ENCODE assay signal across 8 cellular contexts in genomic region chr2:75199428-75200011, GRCh38. TPM values are rescaled to one million over a fixed set of nuclear protein-coding genes. Genes with fewer than 3 reads are reported as not detected.
DNase-seq lines count a peak whose midpoint lies in the region; ATAC-seq and TF ChIP-seq lines count a peak whose summit lies in the region.

TACR1 (minus strand) TSS chr2:75199520; CDS start chr2:75198934, 586 bp downstream.

- POLR2A ChIA-PET in activated CD8-positive, alpha-beta T cell treated with anti-CD3 and anti-CD28 coated beads, Interleukin-2, amount 10 ng/mL, durations not matched to agents 7 days and 5 days (lab: Charles Lee) = no interaction called here

- H3K27ac Mint-ChIP-seq in activated CD8-positive, alpha-beta T cell treated with anti-CD3 and anti-CD28 coated beads, Interleukin-2, amount 10 ng/mL, durations not matched to agents 7 days and 5 days = no peak within 1 kb of the TSS

- H2AFZ ChIP-seq in Loucy (ENCODE audit: low read length) = no peak within 1 kb of the TSS

- H3K27me3 ChIP-seq in Loucy (ENCODE audit: insufficient read depth, low read length, poor library complexity, severe bottlenecking) = no peaks in the 10 kb centered on the region

- H4K20me1 ChIP-seq in Loucy (ENCODE audit: insufficient read depth, low read length, poor library complexity, severe bottlenecking) = no peaks in the 10 kb centered on the region

- peak; percentile 78 for ATAC-seq in GM21423 (IDR thresholded peaks at IDR 0.05; ENCODE audit: unreplicated experiment)
- peak; percentile 64 for ATAC-seq in activated CD8-positive, alpha-beta T cell treated with anti-CD3 and anti-CD28 coated beads, Interleukin-2, amount 10 ng/mL, durations not matched to agents 7 days and 5 days

- H3K4me3 ChIP-seq in Loucy (ENCODE audit: low read length, poor library complexity, severe bottlenecking) (no peak within 1 kb of the TSS), epithelial cell of esophagus (ENCODE audit: low read length) (peak within 1 kb of the TSS; percentile 12)

- H3K9me3 Mint-ChIP-seq in activated CD8-positive, alpha-beta T cell treated with anti-CD3 and anti-CD28 coated beads, Interleukin-2, amount 10 ng/mL, durations not matched to agents 7 days and 5 days (ENCODE audit: insufficient read depth) = no peaks in the 10 kb centered on the region

- H3K36me3 ChIP-seq in Loucy (ENCODE audit: insufficient read depth, low read length) = no peaks in the 10 kb centered on the region

- no peaks in the 10 kb centered on the region for H3K9me3 ChIP-seq in Loucy (ENCODE audit: insufficient read depth, low read depth, low read length)

- DNase-seq in DMS53 treated with DMSO at 0.1 percent for 48 hours (lab: John Stamatoyannopoulos, UW; ENCODE audit: unreplicated experiment) (peak; percentile 72), epithelial cell of esophagus (ENCODE audit: low read depth) (peak; percentile 73), mucosa of gallbladder (ENCODE audit: low spot score) (peak; percentile 61), NOMO-1 treated with dmso at 0.1 percent for 144 hours (lab: John Stamatoyannopoulos, UW; ENCODE audit: unreplicated experiment) (no peak)
- DNase-seq in activated CD8-positive, alpha-beta T cell treated with anti-CD3 and anti-CD28 coated beads, Interleukin-2, amount 10 ng/mL, durations not matched to agents 7 days and 5 days = peak; percentile 60
- peak in 5 of 6 experiments; percentile 24 to 49 (median 34) for DNase-seq in stimulated activated naive CD4-positive, alpha-beta T cell (lab: John Stamatoyannopoulos, UW)

- H3K4me2 ChIP-seq in Loucy (ENCODE audit: low read depth, low read length, poor library complexity, severe bottlenecking) = no peak within 1 kb of the TSS

- no peaks in the 10 kb centered on the region for H3K79me2 ChIP-seq in Loucy (ENCODE audit: insufficient read depth, low read length)

- H3K4me1 Mint-ChIP-seq in activated CD8-positive, alpha-beta T cell treated with anti-CD3 and anti-CD28 coated beads, Interleukin-2, amount 10 ng/mL, durations not matched to agents 7 days and 5 days (ENCODE audit: low read depth) = peaks cover 5% of the 10 kb centered on the region

- H3K36me3 Mint-ChIP-seq in activated CD8-positive, alpha-beta T cell treated with anti-CD3 and anti-CD28 coated beads, Interleukin-2, amount 10 ng/mL, durations not matched to agents 7 days and 5 days (ENCODE audit: low read depth) = no peaks in the 10 kb centered on the region

- TF ChIP-seq CTCF in Loucy (conservative IDR thresholded peaks at IDR 0.05; ENCODE audit: low read length) (peak; percentile 32; the same call in 1 of the 2 replicates), epithelial cell of esophagus (IDR thresholded peaks at IDR 0.05; ENCODE audit: insufficient read depth, low read depth, low read length, missing control alignments) (peak; percentile 46)

- CTCF ChIA-PET in activated CD8-positive, alpha-beta T cell treated with anti-CD3 and anti-CD28 coated beads, Interleukin-2, amount 10 ng/mL, durations not matched to agents 7 days and 5 days (lab: Charles Lee) = interaction anchor here (1.0 to 1.4 kb wide), 5 partner anchors 10 to 477 kb away, joined by 3 to 9 read pairs (median 4); no protein-coding TSS in a partner anchor

- H3K27me3 Mint-ChIP-seq in activated CD8-positive, alpha-beta T cell treated with anti-CD3 and anti-CD28 coated beads, Interleukin-2, amount 10 ng/mL, durations not matched to agents 7 days and 5 days (ENCODE audit: low read depth) = peaks cover 47% of the 10 kb centered on the region

- H3F3A ChIP-seq in Loucy (ENCODE audit: low read depth) = no peaks in the 10 kb centered on the region

- no peaks in the 10 kb centered on the region for H3K4me1 ChIP-seq in Loucy (ENCODE audit: insufficient read depth, low read length, poor library complexity, severe bottlenecking)

- no peak within 1 kb of the TSS for H3K9ac ChIP-seq in Loucy (ENCODE audit: low read depth, low read length, poor library complexity, severe bottlenecking)

- no peaks in the 10 kb centered on the region for H3K9me2 ChIP-seq in Loucy (replicated peaks; ENCODE audit: low read depth, low read length)

- peak within 1 kb of the TSS; percentile 1 for H3K4me3 Mint-ChIP-seq in activated CD8-positive, alpha-beta T cell treated with anti-CD3 and anti-CD28 coated beads, Interleukin-2, amount 10 ng/mL, durations not matched to agents 7 days and 5 days

RNA-seq across cellular contexts. Expression of gene TACR1, which starts in this region (rescaled TPM):
- not detected for total RNA-seq in activated CD8-positive, alpha-beta T cell treated with anti-CD3 and anti-CD28 coated beads, Interleukin-2, amount 10 ng/mL, durations not matched to agents 7 days and 5 days
- 0.83 TPM for total RNA-seq in mucosa of gallbladder

Comparison
In these comparisons a context has a peak if more than half of its experiments do, and no peak if none do; other contexts are left out.
1. Peak in DNase-seq and ATAC-seq in activated CD8-positive, alpha-beta T cell treated with anti-CD3 and anti-CD28 coated beads, Interleukin-2, amount 10 ng/mL, durations not matched to agents 7 days and 5 days; RNA of the gene not detected or under 1 TPM.
2. Peak in DNase-seq in mucosa of gallbladder; RNA of the gene not detected or under 1 TPM.